In genomic region chr1:42922687-42923366, GRCh38 we compare ENCODE assay signal across 8 cellular contexts. TPM values are rescaled to one million over a fixed set of nuclear protein-coding genes. Genes with fewer than 3 reads are reported as not detected.
DNase-seq lines count a peak whose midpoint lies in the region; ATAC-seq and TF ChIP-seq lines count a peak whose summit lies in the region.

No MANE protein-coding gene starts in this region.

- TF ChIP-seq CTCF in GM10248 (IDR thresholded peaks at IDR 0.05; ENCODE audit: control extremely low read depth, extremely low read depth, low read depth, missing control alignments): peak; percentile 81
- peak; percentile 72 for TF ChIP-seq CTCF in OCI-LY3 (IDR thresholded peaks at IDR 0.05; ENCODE audit: low read depth, low read length)

- H3K27ac ChIP-seq in OCI-LY3 (ENCODE audit: low read length): no peak overlapping the region

- no peaks in the 10 kb centered on the region for H3K79me2 ChIP-seq in OCI-LY3 (ENCODE audit: low read length)

- peak overlapping the region; percentile 95 for H3K4me3 ChIP-seq in OCI-LY3 (ENCODE audit: low read length)

- DNase-seq in A172 (ENCODE audit: low spot score): peak; percentile 71
- peak; percentile 78 for DNase-seq in GM10248 (ENCODE audit: extremely low spot score)
- peak; percentile 84 for DNase-seq in glomerular visceral epithelial cell (ENCODE audit: extremely low spot score)
- DNase-seq in pons (ENCODE audit: low spot score): peak; percentile 91

- ATAC-seq in GM21723 (IDR thresholded peaks at IDR 0.05; ENCODE audit: unreplicated experiment): no peak

- peak overlapping the region; percentile 86 to 97 (median 93) for H3K27ac Mint-ChIP-seq in IgD-negative memory B cell
- H3K27ac Mint-ChIP-seq in activated naive CD4-positive, alpha-beta T cell treated with anti-CD3 and anti-CD28 coated beads, Interleukin-2, amount 50 U/mL, for 24 hours: peak overlapping the region; percentile 97

- peaks cover 4% of the 10 kb centered on the region for H3K36me3 Mint-ChIP-seq in IgD-negative memory B cell
- peaks cover 2% of the 10 kb centered on the region for H3K36me3 Mint-ChIP-seq in activated naive CD4-positive, alpha-beta T cell treated with anti-CD3 and anti-CD28 coated beads, Interleukin-2, amount 50 U/mL, for 24 hours

- H3K9me3 ChIP-seq in OCI-LY3 (ENCODE audit: insufficient read depth, low read length): no peaks in the 10 kb centered on the region

- no peaks in the 10 kb centered on the region for H3K9me3 Mint-ChIP-seq in IgD-negative memory B cell
- no peaks in the 10 kb centered on the region for H3K9me3 Mint-ChIP-seq in activated naive CD4-positive, alpha-beta T cell treated with anti-CD3 and anti-CD28 coated beads, Interleukin-2, amount 50 U/mL, for 24 hours

- H3K4me1 ChIP-seq in OCI-LY3 (ENCODE audit: low read length): peaks cover 11% of the 10 kb centered on the region

- CTCF ChIA-PET in GM10248 (lab: Yijun Ruan, JAX): interaction anchor here (0.6 to 5.5 kb wide), 36 partner anchors 9 to 583 kb away, joined by 3 to 81 read pairs (median 5); partner anchors contain the start of genes C1orf50, P3H1 and ZNF691

- peaks cover 20 to 24% (median 21%) of the 10 kb centered on the region in 3 donors for H3K4me1 Mint-ChIP-seq in IgD-negative memory B cell
- H3K4me1 Mint-ChIP-seq in activated naive CD4-positive, alpha-beta T cell treated with anti-CD3 and anti-CD28 coated beads, Interleukin-2, amount 50 U/mL, for 24 hours: peaks cover 34% of the 10 kb centered on the region

- H4K20me1 ChIP-seq in OCI-LY3 (ENCODE audit: insufficient read depth, low read length): no peaks in the 10 kb centered on the region

- no peaks in the 10 kb centered on the region for H3K27me3 Mint-ChIP-seq in IgD-negative memory B cell
- no peaks in the 10 kb centered on the region for H3K27me3 Mint-ChIP-seq in activated naive CD4-positive, alpha-beta T cell treated with anti-CD3 and anti-CD28 coated beads, Interleukin-2, amount 50 U/mL, for 24 hours

- POLR2A ChIA-PET in GM10248 (lab: Yijun Ruan, JAX): interaction anchor here (1.5 kb wide), 1 partner anchor 13 kb away, joined by 4 read pairs; no protein-coding TSS in a partner anchor

- H2AFZ ChIP-seq in OCI-LY3 (ENCODE audit: low read depth, low read length): no peak overlapping the region

- peaks cover 18% of the 10 kb centered on the region for H3K36me3 ChIP-seq in OCI-LY3 (replicated peaks; ENCODE audit: low read depth, low read length)

- H3K27me3 ChIP-seq in OCI-LY3 (ENCODE audit: low read depth, low read length): no peaks in the 10 kb centered on the region

- H3K4me2 ChIP-seq in OCI-LY3 (ENCODE audit: low read length): peak overlapping the region; percentile 73

- peak overlapping the region; percentile 38; the same call in 1 of the 2 replicates for H3K9ac ChIP-seq in OCI-LY3 (ENCODE audit: low read length)

- peak overlapping the region; percentile 81 to 96 (median 90) for H3K4me3 Mint-ChIP-seq in IgD-negative memory B cell
- H3K4me3 Mint-ChIP-seq in activated naive CD4-positive, alpha-beta T cell treated with anti-CD3 and anti-CD28 coated beads, Interleukin-2, amount 50 U/mL, for 24 hours: peak overlapping the region; percentile 89

RNA-seq across cellular contexts. Expression of gene SLC2A1, which starts 35.8 kb away (rescaled TPM):
- 164 and 282 TPM in 2 replicates for total RNA-seq in A172 (2014; rRNA removed; shearing (Covaris generic))
- polyA plus RNA-seq in IgD-negative memory B cell: 90.6 TPM
